10 cellular contexts compared by ENCODE assay signal in the genomic region with DNA sequence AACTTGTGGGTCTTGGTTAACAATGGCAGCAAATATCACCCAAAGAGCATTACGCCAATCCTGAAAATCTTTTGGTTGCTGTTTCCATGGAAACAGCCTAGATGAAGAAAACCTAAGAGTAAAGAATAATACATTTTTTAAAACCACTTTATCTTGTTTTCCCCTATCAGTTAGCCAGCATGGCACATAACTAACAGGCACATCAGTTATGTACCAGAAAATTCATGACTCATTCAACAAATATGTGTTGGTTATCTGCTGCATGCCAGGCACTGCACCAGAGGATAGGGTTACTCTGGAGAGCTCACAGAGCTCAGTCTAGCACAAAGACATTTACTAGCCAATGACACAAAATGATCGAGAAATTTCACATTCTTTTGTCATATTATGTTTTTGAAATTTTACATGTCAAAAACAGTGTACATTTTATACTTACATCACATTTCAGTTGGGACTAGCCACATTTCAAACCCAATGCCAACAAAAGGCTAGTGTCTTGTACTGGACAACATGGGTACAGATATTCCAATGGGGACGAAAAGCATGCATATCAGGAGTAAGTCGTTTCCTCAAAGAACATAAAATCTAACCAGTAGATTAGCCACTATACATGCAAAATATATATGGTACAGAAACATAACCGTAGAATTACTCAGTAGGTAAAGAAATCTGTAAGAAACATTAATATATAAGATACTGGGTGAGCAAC. TPM values are rescaled to one million over a fixed set of nuclear protein-coding genes. Genes with fewer than 3 reads are reported as not detected.
A peak's percentile ranks its signal among the peaks of the same experiment; 100 is the strongest.
DNase-seq lines count a peak whose midpoint lies in the region; ATAC-seq, FAIRE-seq and TF ChIP-seq lines count a peak whose summit lies in the region.
"Had no signal": no experiment of that assay in that cellular context is flagged by ENCODE, and none has a peak within 500 bp of the region (broad histone marks: within the 10 kb centered on the region; RNA-seq: fewer than 3 reads in every experiment).

No MANE protein-coding gene starts in this region.

- TF ChIP-seq EP300 in Ishikawa (IDR thresholded peaks at IDR 0.05; ENCODE audit: borderline replicate concordance) (no peak), K562 (IDR thresholded peaks at IDR 0.05; ENCODE audit: low read length) (no peak; the same call in 1 of the 2 replicates)

- TF ChIP-seq RAD21 in Ishikawa (IDR thresholded peaks at IDR 0.05; ENCODE audit: low read depth), result no peak
- no peak for TF ChIP-seq RAD21 in K562 (CRISPR knock-in tag; conservative IDR thresholded peaks at IDR 0.05 in 1 of 2, IDR thresholded peaks at IDR 0.05 in 1 of 2)

- in situ Hi-C loops in K562 (cut with MboI), result no loop called here

- TF ChIP-seq POLR2A in K562 (conservative IDR thresholded peaks at IDR 0.05), result no peak

- H3K4me1 ChIP-seq in A673 (ENCODE audit: insufficient read depth, low read length, poor library complexity, severe bottlenecking) (peaks cover 9% of the 10 kb centered on the region), K562 (replicated peaks in 1 of 2; ENCODE audit: control insufficient read depth in 2 of 2, insufficient read depth in 2 of 2, low read length in 2 of 2) (peaks cover 0 to 25% of the 10 kb centered on the region in 2 experiments; a peak in 4 of 5 replicates), tibial artery (peaks cover 0 to 17% (median 3%) of the 10 kb centered on the region in 4 donors)

- no peaks in the 10 kb centered on the region; the same call in 2 of the 3 replicates for H3K79me2 ChIP-seq in K562 (ENCODE audit: control insufficient read depth, insufficient read depth, low read length)

- H3K27me3 Mint-ChIP-seq in activated CD8-positive, alpha-beta memory T cell treated with anti-CD3 and anti-CD28 coated beads, Interleukin-2, amount 10 ng/mL, durations not matched to agents 7 days and 5 days, result no peaks in the 10 kb centered on the region

- no peak overlapping the region for H2AFZ ChIP-seq in K562 (ENCODE audit: low read depth, low read length)

- H3K27ac ChIP-seq in A673 (ENCODE audit: low read depth, low read length, poor library complexity, severe bottlenecking) (no peak overlapping the region), K562 (ENCODE audit: extremely low read depth, low read depth, low read length) (no peak overlapping the region), tibial artery (no peak overlapping the region)
- H3K27ac ChIP-seq: C4-2B had no signal

- POLR2A ChIA-PET in A673 (lab: Charles Lee; ENCODE audit: low non-redundant PET), result no interaction called here
- POLR2A ChIA-PET in K562 (lab: Yijun Ruan, JAX), result interaction anchor here (1.3 kb wide), 1 partner anchor 14 kb away, joined by 4 read pairs; no protein-coding TSS in a partner anchor

- H3K9me3 ChIP-seq in A673 (ENCODE audit: low read depth, low read length, poor library complexity, severe bottlenecking) (no peaks in the 10 kb centered on the region), K562 (replicated peaks; ENCODE audit: control insufficient read depth, insufficient read depth, low read depth, low read length) (no peaks in the 10 kb centered on the region), tibial artery (no peaks in the 10 kb centered on the region)

- no peaks in the 10 kb centered on the region for H4K20me1 ChIP-seq in K562 (replicated peaks; ENCODE audit: control insufficient read depth, insufficient read depth, low read length)

- intact Hi-C loops in A673 (cut with micrococcal nuclease; ENCODE audit: unreplicated experiment) (no loop called here), K562 (cut with micrococcal nuclease) (no loop called here), tibial artery (cut with DNase I; ENCODE audit: low total_unique reads) (no loop called here)

- BruUV-seq in A673 (replicated peaks; lab: Mats Ljungman, UMichigan) (no TSS peak), K562 (replicated peaks; lab: Mats Ljungman, UMichigan) (no TSS peak)

- no peak overlapping the region for H3K27ac Mint-ChIP-seq in activated CD8-positive, alpha-beta memory T cell treated with anti-CD3 and anti-CD28 coated beads, Interleukin-2, amount 10 ng/mL, durations not matched to agents 7 days and 5 days

- H3K9me3 Mint-ChIP-seq in activated CD8-positive, alpha-beta memory T cell treated with anti-CD3 and anti-CD28 coated beads, Interleukin-2, amount 10 ng/mL, durations not matched to agents 7 days and 5 days (ENCODE audit: low read depth), result no peaks in the 10 kb centered on the region
- H3K9me3 Mint-ChIP-seq: neural crest cell had no signal

- TF ChIP-seq CTCF in A673 (conservative IDR thresholded peaks at IDR 0.05; ENCODE audit: low read depth, low read length), result no peak
- no peak for TF ChIP-seq CTCF in K562 (IDR thresholded peaks at IDR 0.05 in 2 of 3, conservative IDR thresholded peaks at IDR 0.05 in 1 of 3; ENCODE audit: insufficient read depth in 2 of 3, low read depth in 1 of 3, low read length in 3 of 3)
- TF ChIP-seq CTCF in kidney epithelial cell (IDR thresholded peaks at IDR 0.05; ENCODE audit: insufficient read depth, low read length, poor library complexity, severe bottlenecking), result no peak
- no peak for TF ChIP-seq CTCF in tibial artery (IDR thresholded peaks at IDR 0.05)

- H3K36me3 ChIP-seq in A673 (ENCODE audit: insufficient read depth, low read length, poor library complexity, severe bottlenecking) (no peaks in the 10 kb centered on the region), K562 (ENCODE audit: control insufficient read depth, insufficient read depth, low read length) (no peaks in the 10 kb centered on the region), kidney epithelial cell (ENCODE audit: control insufficient read depth, insufficient read depth, low read length) (no peaks in the 10 kb centered on the region), tibial artery (no peaks in the 10 kb centered on the region)

- no peak overlapping the region for H3K9ac ChIP-seq in K562 (ENCODE audit: insufficient read depth in 1 of 2, low read depth in 2 of 2, low read length in 2 of 2)

- DNase-seq in A673 (ENCODE audit: low spot score) (peak; percentile 71), K562 (ENCODE audit: extremely low read depth in 1 of 4, low spot score in 3 of 4) (peak in 3 of 4 experiments; percentile 10 to 31 (median 20)), kidney epithelial cell (ENCODE audit: low read depth) (peak; percentile 56), DMS153 (lab: John Stamatoyannopoulos, UW) (no peak), tibial artery (no peak)
- DNase-seq in activated CD8-positive, alpha-beta memory T cell treated with anti-CD3 and anti-CD28 coated beads, Interleukin-2, amount 10 ng/mL, durations not matched to agents 7 days and 5 days, result no peak

- CTCF ChIA-PET in A673 (lab: Charles Lee), result no interaction called here
- CTCF ChIA-PET in K562 (lab: Yijun Ruan, JAX; ENCODE audit: low intra/inter-chr PET ratio), result no interaction called here
- CTCF ChIA-PET in activated CD8-positive, alpha-beta memory T cell treated with anti-CD3 and anti-CD28 coated beads, Interleukin-2, amount 10 ng/mL, durations not matched to agents 7 days and 5 days (lab: Charles Lee), result no interaction called here

- H3K4me1 Mint-ChIP-seq in activated CD8-positive, alpha-beta memory T cell treated with anti-CD3 and anti-CD28 coated beads, Interleukin-2, amount 10 ng/mL, durations not matched to agents 7 days and 5 days, result no peaks in the 10 kb centered on the region

- 46% methylated on average over 5 of the region's 5 CpGs for WGBS in K562 (ENCODE audit: insufficient coverage, low coverage, missing lambda C conversion rate)

- no peak for FAIRE-seq in K562 (lab: Jason Lieb, UNC)

- H3K4me3 ChIP-seq in A673 (ENCODE audit: low read depth, low read length, poor library complexity, severe bottlenecking) (no peak overlapping the region), K562 (no peak overlapping the region), kidney epithelial cell (ENCODE audit: low read depth, low read length) (no peak overlapping the region), tibial artery (no peak overlapping the region)

- H3K27me3 ChIP-seq in A673 (replicated peaks; ENCODE audit: insufficient read depth, low read depth, low read length, poor library complexity) (no peaks in the 10 kb centered on the region), K562 (ENCODE audit: control insufficient read depth in 2 of 2, insufficient read depth in 2 of 2, low read length in 2 of 2) (no peaks in the 10 kb centered on the region), kidney epithelial cell (ENCODE audit: control insufficient read depth, insufficient read depth, low read length) (no peaks in the 10 kb centered on the region), tibial artery (no peaks in the 10 kb centered on the region)

- ATAC-seq in K562, result peak; percentile 41; the same call in 2 of the 3 replicates
- no peak for ATAC-seq in activated CD8-positive, alpha-beta memory T cell treated with anti-CD3 and anti-CD28 coated beads, Interleukin-2, amount 10 ng/mL, durations not matched to agents 7 days and 5 days
- ATAC-seq in GM19035 (IDR thresholded peaks at IDR 0.05; ENCODE audit: unreplicated experiment), result no peak

- no peak overlapping the region for H3K4me3 Mint-ChIP-seq in activated CD8-positive, alpha-beta memory T cell treated with anti-CD3 and anti-CD28 coated beads, Interleukin-2, amount 10 ng/mL, durations not matched to agents 7 days and 5 days
- H3K4me3 Mint-ChIP-seq: neural crest cell had no signal

- H3K9me1 ChIP-seq in K562 (ENCODE audit: control insufficient read depth, insufficient read depth, low read length), result no peaks in the 10 kb centered on the region

- H3K4me2 ChIP-seq in K562 (ENCODE audit: insufficient read depth, low read length), result no peak overlapping the region

- H3K36me3 Mint-ChIP-seq in activated CD8-positive, alpha-beta memory T cell treated with anti-CD3 and anti-CD28 coated beads, Interleukin-2, amount 10 ng/mL, durations not matched to agents 7 days and 5 days, result no peaks in the 10 kb centered on the region

RNA-seq across cellular contexts. Expression of a gene that starts 20.3 kb away (rescaled TPM):
- total RNA-seq in A673 (2021), result 5.9 and 6.4 TPM in 2 replicates
- total RNA-seq in K562 (2011; cell fraction: chromatin; rRNA removed; ENCODE audit: low replicate concordance), result 2.9 and 5.1 TPM in 2 replicates
- 1.8 and 2.1 TPM in 2 replicates for total RNA-seq in K562 (2011; cell fraction: nucleolus; rRNA removed)
- 3.2 and 3.8 TPM in 2 replicates for total RNA-seq in K562 (2011; cell fraction: nucleoplasm; rRNA removed)
- total RNA-seq in K562 (2014; rRNA removed), result 2.2 and 3.1 TPM in 2 replicates
- total RNA-seq in K562 (2014; rRNA removed; fragmentation: Illumina TruSeq; extraction: Trizol), result 4.8 and 5.2 TPM in 2 replicates
- total RNA-seq in K562 (2015; rRNA removed; fragmentation: Illumina TruSeq; extraction: Trizol), result 5.5 TPM in 2 replicates
- 4.2 and 4.4 TPM in 2 replicates for total RNA-seq in K562 (2021)
- 3.6 and 4.0 TPM in 2 replicates for polyA plus RNA-seq in K562 (2011; rRNA removed)
- polyA plus RNA-seq in K562 (2011; cell fraction: cytosol; rRNA removed), result 1.8 and 2.7 TPM in 2 replicates
- polyA plus RNA-seq in K562 (2011; cell fraction: nucleus; rRNA removed), result 2.6 TPM in 2 replicates
- 3.0 TPM in 2 replicates for polyA plus RNA-seq in K562 (2012)
- 4.2 and 5.0 TPM in 2 replicates for polyA plus RNA-seq in K562 (2014; fragmentation: Illumina TruSeq; extraction: Trizol)
- 1 to 10 TPM; 1.5 to 2.1 TPM for polyA plus RNA-seq in K562 (2014; fragmentation: Nextera tagmentation; extraction: Ambion mirVana)
- polyA plus RNA-seq in K562 (2014; rRNA removed), result 2.6 and 2.7 TPM in 2 replicates
- 6.4 and 7.1 TPM in 2 replicates for polyA minus RNA-seq in K562 (2011; rRNA and poly(A)+ RNA removed)
- 3.1 and 3.4 TPM in 2 replicates for polyA minus RNA-seq in K562 (2011; cell fraction: cytosol; rRNA and poly(A)+ RNA removed)
- polyA minus RNA-seq in K562 (2011; cell fraction: nucleus; rRNA and poly(A)+ RNA removed), result 2.8 and 3.8 TPM in 2 replicates
- 11.4 and 16.0 TPM in 2 replicates for total RNA-seq in kidney epithelial cell
- 1 to 10 TPM; 5.9 to 6.6 TPM for total RNA-seq in activated CD8-positive, alpha-beta memory T cell treated with anti-CD3 and anti-CD28 coated beads, Interleukin-2, amount 10 ng/mL, durations not matched to agents 7 days and 5 days

RNA-seq across cellular contexts. Expression of a gene that starts 21.7 kb away (rescaled TPM):
- total RNA-seq in A673 (2021) (116 and 118 TPM in 2 replicates), K562 (2014; rRNA removed) (108 and 129 TPM in 2 replicates), K562 (2014; rRNA removed; fragmentation: Illumina TruSeq; extraction: Trizol) (118 and 131 TPM in 2 replicates), K562 (2015; rRNA removed; fragmentation: Illumina TruSeq; extraction: Trizol) (105 and 107 TPM in 2 replicates), K562 (2021) (104 and 111 TPM in 2 replicates), kidney epithelial cell (145 and 149 TPM in 2 replicates)
- 44.8 and 55.5 TPM in 2 replicates for total RNA-seq in K562 (2011; cell fraction: chromatin; rRNA removed; ENCODE audit: low replicate concordance)
- total RNA-seq in K562 (2011; cell fraction: nucleolus; rRNA removed), result 33.3 and 35.7 TPM in 2 replicates
- 48.0 and 61.0 TPM in 2 replicates for total RNA-seq in K562 (2011; cell fraction: nucleoplasm; rRNA removed)
- polyA plus RNA-seq in K562 (2011; rRNA removed) (145 and 172 TPM in 2 replicates), K562 (2014; fragmentation: Illumina TruSeq; extraction: Trizol) (154 and 170 TPM in 2 replicates), K562 (2014; fragmentation: Nextera tagmentation; extraction: Ambion mirVana) (100 to 1,000 TPM; 179 to 188 TPM), K562 (2014; rRNA removed) (119 and 159 TPM in 2 replicates)
- polyA plus RNA-seq in K562 (2011; cell fraction: cytosol; rRNA removed), result 79.9 and 122 TPM in 2 replicates
- 89.2 and 128 TPM in 2 replicates for polyA plus RNA-seq in K562 (2011; cell fraction: nucleus; rRNA removed)
- polyA plus RNA-seq in K562 (2012), result 143 and 185 TPM in 2 replicates
- polyA minus RNA-seq in K562 (2011; rRNA and poly(A)+ RNA removed), result 71.0 and 88.5 TPM in 2 replicates
- polyA minus RNA-seq in K562 (2011; cell fraction: cytosol; rRNA and poly(A)+ RNA removed), result 28.0 and 43.2 TPM in 2 replicates
- 17.1 and 43.1 TPM in 2 replicates for polyA minus RNA-seq in K562 (2011; cell fraction: nucleus; rRNA and poly(A)+ RNA removed)
- total RNA-seq in activated CD8-positive, alpha-beta memory T cell treated with anti-CD3 and anti-CD28 coated beads, Interleukin-2, amount 10 ng/mL, durations not matched to agents 7 days and 5 days, result 100 to 1,000 TPM in 1 of 2 experiments, 10 to 100 TPM in 1; 99.7 to 108 TPM

Comparison
In these comparisons a context has a peak if more than half of its experiments do, and no peak if none do; other contexts are left out.
1. DNase-seq: peak in A673 (single experiment), K562 (3 of 4) and kidney epithelial cell (single experiment); none in DMS153 (single experiment), activated CD8-positive, alpha-beta memory T cell treated with anti-CD3 and anti-CD28 coated beads, Interleukin-2, amount 10 ng/mL, durations not matched to agents 7 days and 5 days (single experiment) and tibial artery (0 of 2).